Comparison of ENCODE assay signal across 1 cellular context in the genomic region with DNA sequence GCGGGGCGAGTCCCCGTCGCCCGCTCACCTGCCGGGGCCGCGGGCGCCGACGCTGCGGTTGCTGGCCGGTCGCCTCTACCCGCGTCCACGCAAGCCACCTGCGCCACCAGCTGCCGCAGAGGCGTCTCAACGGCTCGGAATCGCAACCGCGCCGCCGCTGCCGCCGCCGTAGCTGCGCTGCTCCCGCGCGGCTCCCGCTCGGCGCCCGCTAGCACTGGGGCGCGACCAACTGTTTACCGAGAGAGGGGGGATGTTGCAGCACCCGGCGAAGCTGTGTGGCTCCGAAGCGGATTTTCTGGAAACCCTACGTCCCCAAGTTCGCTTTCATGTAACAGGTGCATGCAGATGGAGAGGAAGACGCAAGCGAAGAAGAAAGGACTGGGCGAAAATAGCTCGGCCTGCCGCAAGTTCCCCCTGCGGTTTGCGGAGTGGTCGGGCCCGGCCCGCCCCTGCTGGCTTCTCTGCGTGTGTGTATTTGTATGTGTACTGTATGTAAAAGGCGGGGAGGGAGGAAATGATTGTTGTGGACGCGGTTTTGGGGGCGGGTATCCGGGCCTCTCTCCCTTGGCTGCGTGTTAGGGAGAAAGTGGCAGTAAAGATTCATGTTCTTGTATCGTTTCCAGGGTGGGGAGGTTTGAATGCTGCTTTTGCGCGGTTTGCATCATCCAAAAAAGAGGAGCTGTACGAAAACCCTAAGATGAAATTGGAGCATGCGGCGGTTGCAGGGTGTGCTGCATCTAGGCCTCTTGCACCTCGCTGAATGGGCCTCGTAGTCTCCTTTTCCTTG.
TF ChIP-seq lines count a peak whose summit lies in the region.

A gene (minus strand): TSS at position 182 of the 787 bp plus-strand sequence. CDS start 782 bp downstream, outside the sequence.

TF ChIP-seq in H1, 55 proteins besides CTCF, POLR2A, EP300 and RAD21 (continued from another document):
- TF ChIP-seq, protein P1, sequence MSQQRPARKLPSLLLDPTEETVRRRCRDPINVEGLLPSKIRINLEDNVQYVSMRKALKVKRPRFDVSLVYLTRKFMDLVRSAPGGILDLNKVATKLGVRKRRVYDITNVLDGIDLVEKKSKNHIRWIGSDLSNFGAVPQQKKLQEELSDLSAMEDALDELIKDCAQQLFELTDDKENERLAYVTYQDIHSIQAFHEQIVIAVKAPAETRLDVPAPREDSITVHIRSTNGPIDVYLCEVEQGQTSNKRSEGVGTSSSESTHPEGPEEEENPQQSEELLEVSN (IDR thresholded peaks at IDR 0.05): peak; percentile 14; the same call in 1 of the 2 replicates
- TF ChIP-seq TAF7 (optimal IDR thresholded peaks at IDR 0.05; ENCODE audit: borderline replicate concordance, low read depth, low read length) (peak; percentile 95), HDAC2 (IDR thresholded peaks at IDR 0.05; ENCODE audit: borderline replicate concordance in 1 of 2, low read depth in 2 of 2, low read length in 2 of 2) (no peak), ASH2L (IDR thresholded peaks at IDR 0.05; ENCODE audit: low read length) (peak; percentile 90), CHD1 (IDR thresholded peaks at IDR 0.05; ENCODE audit: low read depth, low read length) (peak; percentile 97), TEAD4 (IDR thresholded peaks at IDR 0.05; ENCODE audit: low read depth, low read length) (no peak), SP2 (IDR thresholded peaks at IDR 0.05; ENCODE audit: low read length) (no peak), TCF12 (IDR thresholded peaks at IDR 0.05; ENCODE audit: low read depth, low read length) (no peak), EGR1 (IDR thresholded peaks at IDR 0.05; ENCODE audit: borderline replicate concordance, low read depth, low read length) (peak; percentile 72), RNF2 (IDR thresholded peaks at IDR 0.05; ENCODE audit: borderline replicate concordance, low read depth, low read length, missing control alignments, poor library complexity, severe bottlenecking) (no peak), GTF2F1 (IDR thresholded peaks at IDR 0.05; ENCODE audit: borderline replicate concordance, low read depth, low read length) (no peak), PHF8 (conservative IDR thresholded peaks at IDR 0.05; ENCODE audit: low read depth, low read length) (peak; percentile 84; the same call in 1 of the 2 replicates), SIN3A (conservative IDR thresholded peaks at IDR 0.05 in 1 of 2, IDR thresholded peaks at IDR 0.05 in 1 of 2; ENCODE audit: low read depth in 1 of 2, low read length in 2 of 2) (peak in 1 of 2 experiments; percentile 48; a peak in 1 of 4 replicates), POLR2AphosphoS5 (IDR thresholded peaks at IDR 0.05; ENCODE audit: low read depth, low read length) (peak; percentile 85), CEBPB (IDR thresholded peaks at IDR 0.05; ENCODE audit: low read depth, low read length) (no peak), SP1 (IDR thresholded peaks at IDR 0.05; ENCODE audit: low read depth, low read length) (peak; percentile 50; the same call in 1 of the 2 replicates), YY1 (IDR thresholded peaks at IDR 0.05; ENCODE audit: low read depth, low read length) (no peak), SAP30 (IDR thresholded peaks at IDR 0.05; ENCODE audit: insufficient read depth, insufficient replicate concordance, low read length) (no peak), POU5F1 (IDR thresholded peaks at IDR 0.05; ENCODE audit: low read depth, low read length) (no peak), CREB1 (IDR thresholded peaks at IDR 0.05) (peak; percentile 62; the same call in 1 of the 2 replicates), RBBP5 (IDR thresholded peaks at IDR 0.05; ENCODE audit: borderline replicate concordance, low read depth, low read length) (peak; percentile 91), BCL11A (IDR thresholded peaks at IDR 0.05; ENCODE audit: low read depth in 2 of 2, low read length in 2 of 2) (no peak), SP4 (IDR thresholded peaks at IDR 0.05; ENCODE audit: low read length) (no peak), CBX5 (IDR thresholded peaks at IDR 0.05; ENCODE audit: low read depth, low read length) (no peak), BRCA1 (IDR thresholded peaks at IDR 0.05; ENCODE audit: low read depth, low read length) (0 out of 2 replicates have a peak, but pooled peaks have one; percentile 43), TAF1 (IDR thresholded peaks at IDR 0.05; ENCODE audit: low read depth, low read length) (peak; percentile 97), NRF1 (IDR thresholded peaks at IDR 0.05; ENCODE audit: low read depth, low read length) (no peak), TBP (IDR thresholded peaks at IDR 0.05; ENCODE audit: low read depth, low read length) (peak; percentile 91), SIX5 (IDR thresholded peaks at IDR 0.05; ENCODE audit: low read depth, low read length) (peak; percentile 33; the same call in 1 of the 2 replicates)
- TF ChIP-seq, protein P2, sequence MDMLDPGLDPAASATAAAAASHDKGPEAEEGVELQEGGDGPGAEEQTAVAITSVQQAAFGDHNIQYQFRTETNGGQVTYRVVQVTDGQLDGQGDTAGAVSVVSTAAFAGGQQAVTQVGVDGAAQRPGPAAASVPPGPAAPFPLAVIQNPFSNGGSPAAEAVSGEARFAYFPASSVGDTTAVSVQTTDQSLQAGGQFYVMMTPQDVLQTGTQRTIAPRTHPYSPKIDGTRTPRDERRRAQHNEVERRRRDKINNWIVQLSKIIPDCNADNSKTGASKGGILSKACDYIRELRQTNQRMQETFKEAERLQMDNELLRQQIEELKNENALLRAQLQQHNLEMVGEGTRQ (IDR thresholded peaks at IDR 0.05; ENCODE audit: low read length): no peak
- TF ChIP-seq, protein P3, sequence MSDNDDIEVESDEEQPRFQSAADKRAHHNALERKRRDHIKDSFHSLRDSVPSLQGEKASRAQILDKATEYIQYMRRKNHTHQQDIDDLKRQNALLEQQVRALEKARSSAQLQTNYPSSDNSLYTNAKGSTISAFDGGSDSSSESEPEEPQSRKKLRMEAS (IDR thresholded peaks at IDR 0.05): no peak; the same call in none of the 2 replicates
- TF ChIP-seq, protein P4, sequence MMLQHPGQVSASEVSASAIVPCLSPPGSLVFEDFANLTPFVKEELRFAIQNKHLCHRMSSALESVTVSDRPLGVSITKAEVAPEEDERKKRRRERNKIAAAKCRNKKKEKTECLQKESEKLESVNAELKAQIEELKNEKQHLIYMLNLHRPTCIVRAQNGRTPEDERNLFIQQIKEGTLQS (IDR thresholded peaks at IDR 0.05; ENCODE audit: insufficient read depth, low read depth, low read length): no peak
